12 cellular contexts compared by ENCODE assay signal in the genomic region with DNA sequence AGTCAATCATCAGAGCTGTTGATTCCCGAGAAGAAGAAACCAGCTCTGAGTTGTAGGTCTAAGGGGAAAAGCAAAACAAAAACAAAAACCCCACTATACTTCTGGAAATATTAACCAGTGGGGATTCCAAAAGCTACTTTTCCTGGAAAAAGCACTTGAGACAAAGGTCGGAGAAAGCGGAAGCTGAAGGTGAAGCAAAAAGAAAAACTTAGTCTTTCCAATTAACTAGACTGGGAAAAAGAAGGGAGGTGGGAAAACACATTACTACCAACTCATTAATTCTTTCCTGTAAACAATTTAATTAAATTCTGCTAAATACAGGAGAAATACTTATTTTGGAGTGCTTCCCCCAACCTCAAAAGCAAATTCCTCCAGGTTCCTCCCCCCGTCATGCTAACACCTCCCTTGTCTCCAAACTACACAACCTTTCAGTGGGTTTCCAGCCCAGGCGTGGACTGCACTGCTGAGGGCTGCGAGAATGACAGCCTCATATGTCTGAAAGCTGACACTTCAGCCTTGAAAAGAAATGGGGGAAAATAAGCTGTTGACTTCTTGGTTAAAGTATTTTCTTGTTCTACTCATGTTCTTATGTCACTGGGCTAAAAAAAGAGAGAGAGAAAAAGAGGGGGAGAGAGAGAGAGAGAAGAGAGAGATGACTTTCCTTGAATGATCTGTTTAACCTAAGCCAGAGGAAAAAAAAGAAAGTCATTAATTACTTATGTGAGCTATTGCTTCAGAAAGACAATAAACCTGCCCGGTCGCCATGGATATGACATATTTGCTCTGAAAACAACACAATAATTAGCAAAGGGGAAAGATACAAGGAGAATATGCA. TPM values are rescaled to one million over a fixed set of nuclear protein-coding genes. Genes with fewer than 3 reads are reported as not detected.
DNase-seq lines count a peak whose midpoint lies in the region; ATAC-seq and TF ChIP-seq lines count a peak whose summit lies in the region.
"Had no signal": no experiment of that assay in that cellular context is flagged by ENCODE, and none has a peak within 500 bp of the region (broad histone marks: within the 10 kb centered on the region; RNA-seq: fewer than 3 reads in every experiment).

No MANE protein-coding gene starts in this region.

- peak; percentile 43 for DNase-seq in HuH-7 (ENCODE audit: low spot score)
- peak; percentile 76 for DNase-seq in NCI-H2029 treated with DMSO at 0.1 percent for 48 hours (lab: John Stamatoyannopoulos, UW)
- DNase-seq in dermis blood vessel endothelial cell = peak; percentile 11
- DNase-seq in renal cortical epithelial cell (ENCODE audit: low read depth) = peak; percentile 70
- no peak for DNase-seq in dorsolateral prefrontal cortex
- DNase-seq: activated naive CD4-positive, alpha-beta T cell treated with anti-CD3 and anti-CD28 coated beads, Interleukin-2, amount 50 U/mL, for 16 hours; Karpas-422; nucleus accumbens; stimulated activated CD4-positive, alpha-beta T cell treated with anti-CD3 and anti-CD28 coated beads, Interleukin-4, amount 100 ng/mL, for 4 hours had no signal

- intact Hi-C loops in dorsolateral prefrontal cortex (cut with DNase I) = loop anchor here in 1 of 2 donors (10.0 kb wide), 1 partner anchor 277 kb away; no protein-coding TSS in a partner anchor

- no peak for TF ChIP-seq CTCF in dorsolateral prefrontal cortex (IDR thresholded peaks at IDR 0.05 in 54 of 56, conservative IDR thresholded peaks at IDR 0.05 in 2 of 56; ENCODE audit: low read depth in 1 of 56, partially characterized antibody in 56 of 56)

- H3K27me3 ChIP-seq in dorsolateral prefrontal cortex = peaks cover 0 to 98% (median 76%) of the 10 kb centered on the region in 45 donors

- H3K27ac ChIP-seq in dorsolateral prefrontal cortex = no peak overlapping the region

- ATAC-seq in HG03432 (IDR thresholded peaks at IDR 0.05; ENCODE audit: unreplicated experiment) = no peak
- ATAC-seq in GM21825 (IDR thresholded peaks at IDR 0.05; ENCODE audit: unreplicated experiment) = no peak
- ATAC-seq: GM12878 had no signal

- H3K4me3 ChIP-seq in dorsolateral prefrontal cortex = no peak overlapping the region
- H3K4me3 ChIP-seq: GM12878 had no signal

RNA-seq across cellular contexts. Expression of a gene that starts 5.1 kb away (rescaled TPM):
- total RNA-seq in dermis blood vessel endothelial cell = 4.3 and 10.8 TPM in 2 replicates
- 7.8 and 8.9 TPM in 2 replicates for total RNA-seq in renal cortical epithelial cell
- 1 to 10 TPM in 114 of 120 experiments, under 1 TPM in 6; 0.34 to 6.1 (median 2.8) TPM for total RNA-seq in dorsolateral prefrontal cortex

Comparison
In these comparisons a context has a peak if more than half of its experiments do, and no peak if none do; other contexts are left out.
1. DNase-seq: peak in HuH-7 (single experiment), NCI-H2029 treated with DMSO at 0.1 percent for 48 hours (single experiment), dermis blood vessel endothelial cell (single experiment) and renal cortical epithelial cell (single experiment); none in dorsolateral prefrontal cortex (0 of 10).